2 cellular contexts compared by ENCODE assay signal in the genomic region with DNA sequence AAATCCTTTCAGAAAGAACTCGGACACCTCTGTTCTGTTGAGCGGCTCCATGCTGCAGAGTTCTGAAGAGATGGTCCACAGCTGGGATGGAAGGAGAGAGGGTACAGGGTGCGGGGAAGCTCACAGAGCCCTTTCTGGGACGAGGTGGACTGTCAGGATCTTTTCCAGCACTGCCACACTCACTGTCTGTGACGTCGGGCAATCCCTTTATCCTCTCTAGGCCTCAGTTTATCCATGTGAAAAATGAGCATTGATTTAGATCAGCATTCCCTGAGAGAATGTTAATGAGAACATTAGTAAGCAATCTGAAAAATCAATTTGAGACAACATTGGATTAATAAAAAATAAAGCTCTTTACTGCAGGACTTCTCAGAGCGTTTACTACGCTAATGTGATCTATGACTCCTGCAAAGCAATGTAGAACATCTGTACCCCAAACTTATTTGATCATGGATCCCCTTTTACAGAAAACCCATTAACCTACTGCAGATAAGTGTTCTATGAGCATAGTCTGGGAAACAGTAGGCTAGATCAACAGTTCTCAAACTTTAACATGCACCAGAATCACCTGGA.
TF ChIP-seq lines count a peak whose summit lies in the region.

A gene with protein sequence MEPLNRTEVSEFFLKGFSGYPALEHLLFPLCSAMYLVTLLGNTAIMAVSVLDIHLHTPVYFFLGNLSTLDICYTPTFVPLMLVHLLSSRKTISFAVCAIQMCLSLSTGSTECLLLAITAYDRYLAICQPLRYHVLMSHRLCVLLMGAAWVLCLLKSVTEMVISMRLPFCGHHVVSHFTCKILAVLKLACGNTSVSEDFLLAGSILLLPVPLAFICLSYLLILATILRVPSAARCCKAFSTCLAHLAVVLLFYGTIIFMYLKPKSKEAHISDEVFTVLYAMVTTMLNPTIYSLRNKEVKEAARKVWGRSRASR (minus strand): TSS at position 51 of the 573 bp plus-strand sequence. CDS start 0 bp downstream, at position 51.

TF ChIP-seq in HEK293, 187 proteins besides CTCF, POLR2A, EP300 and RAD21:
- TF ChIP-seq ZNF239 (tag by site-specific recombination; IDR thresholded peaks at IDR 0.05) (peak; percentile 66; the same call in 1 of the 2 replicates), BCL11A (tag by site-specific recombination; IDR thresholded peaks at IDR 0.05; ENCODE audit: low read depth) (no peak), ZBTB21 (tag by site-specific recombination; IDR thresholded peaks at IDR 0.05) (no peak), SCRT2 (tag by site-specific recombination; IDR thresholded peaks at IDR 0.05) (no peak), ZNF132 (tag by site-specific recombination; IDR thresholded peaks at IDR 0.05; ENCODE audit: borderline replicate concordance) (no peak), ZNF302 (tag by site-specific recombination; IDR thresholded peaks at IDR 0.05; ENCODE audit: low read depth) (no peak), RBAK (tag by site-specific recombination; IDR thresholded peaks at IDR 0.05) (no peak)
- TF ChIP-seq, protein P1, sequence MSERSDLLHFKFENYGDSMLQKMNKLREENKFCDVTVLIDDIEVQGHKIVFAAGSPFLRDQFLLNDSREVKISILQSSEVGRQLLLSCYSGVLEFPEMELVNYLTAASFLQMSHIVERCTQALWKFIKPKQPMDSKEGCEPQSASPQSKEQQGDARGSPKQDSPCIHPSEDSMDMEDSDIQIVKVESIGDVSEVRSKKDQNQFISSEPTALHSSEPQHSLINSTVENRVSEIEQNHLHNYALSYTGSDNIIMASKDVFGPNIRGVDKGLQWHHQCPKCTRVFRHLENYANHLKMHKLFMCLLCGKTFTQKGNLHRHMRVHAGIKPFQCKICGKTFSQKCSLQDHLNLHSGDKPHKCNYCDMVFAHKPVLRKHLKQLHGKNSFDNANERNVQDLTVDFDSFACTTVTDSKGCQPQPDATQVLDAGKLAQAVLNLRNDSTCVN (tag by site-specific recombination; optimal IDR thresholded peaks at IDR 0.05) = no peak

TF ChIP-seq in K562, 482 proteins besides CTCF, POLR2A, EP300 and RAD21:
- TF ChIP-seq ZNF239 (CRISPR knock-in tag; IDR thresholded peaks at IDR 0.05) (peak; percentile 91), KDM4B (IDR thresholded peaks at IDR 0.05; ENCODE audit: borderline replicate concordance in 2 of 2, low read depth in 1 of 2) (no peak), PURB (CRISPR knock-in tag; IDR thresholded peaks at IDR 0.05; ENCODE audit: low read depth) (no peak), RBM25 (IDR thresholded peaks at IDR 0.05; ENCODE audit: low read depth, low read length, severe bottlenecking) (peak; percentile 57), PYGO2 (tag; IDR thresholded peaks at IDR 0.05) (no peak)
- TF ChIP-seq, protein P2, sequence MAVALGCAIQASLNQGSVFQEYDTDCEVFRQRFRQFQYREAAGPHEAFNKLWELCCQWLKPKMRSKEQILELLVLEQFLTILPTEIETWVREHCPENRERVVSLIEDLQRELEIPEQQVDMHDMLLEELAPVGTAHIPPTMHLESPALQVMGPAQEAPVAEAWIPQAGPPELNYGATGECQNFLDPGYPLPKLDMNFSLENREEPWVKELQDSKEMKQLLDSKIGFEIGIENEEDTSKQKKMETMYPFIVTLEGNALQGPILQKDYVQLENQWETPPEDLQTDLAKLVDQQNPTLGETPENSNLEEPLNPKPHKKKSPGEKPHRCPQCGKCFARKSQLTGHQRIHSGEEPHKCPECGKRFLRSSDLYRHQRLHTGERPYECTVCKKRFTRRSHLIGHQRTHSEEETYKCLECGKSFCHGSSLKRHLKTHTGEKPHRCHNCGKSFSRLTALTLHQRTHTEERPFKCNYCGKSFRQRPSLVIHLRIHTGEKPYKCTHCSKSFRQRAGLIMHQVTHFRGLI (CRISPR knock-in tag; IDR thresholded peaks at IDR 0.05) = no peak
TF ChIP-seq in K562: peak in this region for 2.
